In the genomic region with DNA sequence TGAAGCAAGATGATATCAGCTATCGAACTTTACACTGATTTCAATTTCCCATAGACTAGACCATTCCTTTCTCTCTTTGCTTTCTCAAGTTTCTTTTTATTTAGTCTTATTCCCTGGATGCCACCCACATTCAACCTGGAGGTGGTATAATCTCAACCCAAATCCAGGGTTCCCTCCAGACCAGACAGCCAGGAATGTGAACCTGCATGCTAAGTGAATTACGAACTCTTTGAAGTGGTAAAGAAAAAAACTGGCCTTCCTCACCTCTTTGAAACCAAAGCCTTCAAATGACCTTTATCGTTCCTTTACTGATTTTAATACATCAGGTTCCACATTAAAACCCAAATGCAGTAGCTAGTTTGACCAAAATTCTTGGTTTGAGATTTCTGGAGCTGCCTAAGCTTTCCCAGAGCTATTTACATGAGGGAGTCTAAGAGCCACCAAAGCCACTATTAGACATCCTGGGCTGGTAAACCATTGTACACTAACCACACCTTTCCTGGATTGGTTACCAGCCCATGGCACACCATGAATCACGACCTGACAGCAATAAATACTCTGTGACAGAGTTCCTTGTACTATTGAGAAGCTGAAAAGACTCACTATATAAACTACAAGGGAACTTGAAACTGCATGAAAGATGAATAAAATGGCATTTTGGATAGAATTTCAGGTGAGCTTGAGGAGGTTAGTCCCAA, we compare ENCODE assay signal across 1 cellular context.
TF ChIP-seq lines count a peak whose summit lies in the region.

No MANE protein-coding gene starts in this region.

TF ChIP-seq in GM23338, 12 proteins besides CTCF, POLR2A, EP300 and RAD21 (continued from another document):
- TF ChIP-seq, protein P1, sequence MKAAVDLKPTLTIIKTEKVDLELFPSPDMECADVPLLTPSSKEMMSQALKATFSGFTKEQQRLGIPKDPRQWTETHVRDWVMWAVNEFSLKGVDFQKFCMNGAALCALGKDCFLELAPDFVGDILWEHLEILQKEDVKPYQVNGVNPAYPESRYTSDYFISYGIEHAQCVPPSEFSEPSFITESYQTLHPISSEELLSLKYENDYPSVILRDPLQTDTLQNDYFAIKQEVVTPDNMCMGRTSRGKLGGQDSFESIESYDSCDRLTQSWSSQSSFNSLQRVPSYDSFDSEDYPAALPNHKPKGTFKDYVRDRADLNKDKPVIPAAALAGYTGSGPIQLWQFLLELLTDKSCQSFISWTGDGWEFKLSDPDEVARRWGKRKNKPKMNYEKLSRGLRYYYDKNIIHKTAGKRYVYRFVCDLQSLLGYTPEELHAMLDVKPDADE (IDR thresholded peaks at IDR 0.05) = no peak
- TF ChIP-seq NANOG (IDR thresholded peaks at IDR 0.05; ENCODE audit: borderline replicate concordance) (no peak), EZH2phosphoT487 (IDR thresholded peaks at IDR 0.05; ENCODE audit: unreplicated experiment) (no peak), CREB1 (CRISPR knock-in tag; IDR thresholded peaks at IDR 0.05; ENCODE audit: low read depth) (no peak), ZNF331 (CRISPR knock-in tag; IDR thresholded peaks at IDR 0.05; ENCODE audit: low read depth) (no peak)
- TF ChIP-seq, protein P2, sequence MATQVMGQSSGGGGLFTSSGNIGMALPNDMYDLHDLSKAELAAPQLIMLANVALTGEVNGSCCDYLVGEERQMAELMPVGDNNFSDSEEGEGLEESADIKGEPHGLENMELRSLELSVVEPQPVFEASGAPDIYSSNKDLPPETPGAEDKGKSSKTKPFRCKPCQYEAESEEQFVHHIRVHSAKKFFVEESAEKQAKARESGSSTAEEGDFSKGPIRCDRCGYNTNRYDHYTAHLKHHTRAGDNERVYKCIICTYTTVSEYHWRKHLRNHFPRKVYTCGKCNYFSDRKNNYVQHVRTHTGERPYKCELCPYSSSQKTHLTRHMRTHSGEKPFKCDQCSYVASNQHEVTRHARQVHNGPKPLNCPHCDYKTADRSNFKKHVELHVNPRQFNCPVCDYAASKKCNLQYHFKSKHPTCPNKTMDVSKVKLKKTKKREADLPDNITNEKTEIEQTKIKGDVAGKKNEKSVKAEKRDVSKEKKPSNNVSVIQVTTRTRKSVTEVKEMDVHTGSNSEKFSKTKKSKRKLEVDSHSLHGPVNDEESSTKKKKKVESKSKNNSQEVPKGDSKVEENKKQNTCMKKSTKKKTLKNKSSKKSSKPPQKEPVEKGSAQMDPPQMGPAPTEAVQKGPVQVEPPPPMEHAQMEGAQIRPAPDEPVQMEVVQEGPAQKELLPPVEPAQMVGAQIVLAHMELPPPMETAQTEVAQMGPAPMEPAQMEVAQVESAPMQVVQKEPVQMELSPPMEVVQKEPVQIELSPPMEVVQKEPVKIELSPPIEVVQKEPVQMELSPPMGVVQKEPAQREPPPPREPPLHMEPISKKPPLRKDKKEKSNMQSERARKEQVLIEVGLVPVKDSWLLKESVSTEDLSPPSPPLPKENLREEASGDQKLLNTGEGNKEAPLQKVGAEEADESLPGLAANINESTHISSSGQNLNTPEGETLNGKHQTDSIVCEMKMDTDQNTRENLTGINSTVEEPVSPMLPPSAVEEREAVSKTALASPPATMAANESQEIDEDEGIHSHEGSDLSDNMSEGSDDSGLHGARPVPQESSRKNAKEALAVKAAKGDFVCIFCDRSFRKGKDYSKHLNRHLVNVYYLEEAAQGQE (IDR thresholded peaks at IDR 0.05; ENCODE audit: unreplicated experiment) = no peak
- TF ChIP-seq, protein P3, sequence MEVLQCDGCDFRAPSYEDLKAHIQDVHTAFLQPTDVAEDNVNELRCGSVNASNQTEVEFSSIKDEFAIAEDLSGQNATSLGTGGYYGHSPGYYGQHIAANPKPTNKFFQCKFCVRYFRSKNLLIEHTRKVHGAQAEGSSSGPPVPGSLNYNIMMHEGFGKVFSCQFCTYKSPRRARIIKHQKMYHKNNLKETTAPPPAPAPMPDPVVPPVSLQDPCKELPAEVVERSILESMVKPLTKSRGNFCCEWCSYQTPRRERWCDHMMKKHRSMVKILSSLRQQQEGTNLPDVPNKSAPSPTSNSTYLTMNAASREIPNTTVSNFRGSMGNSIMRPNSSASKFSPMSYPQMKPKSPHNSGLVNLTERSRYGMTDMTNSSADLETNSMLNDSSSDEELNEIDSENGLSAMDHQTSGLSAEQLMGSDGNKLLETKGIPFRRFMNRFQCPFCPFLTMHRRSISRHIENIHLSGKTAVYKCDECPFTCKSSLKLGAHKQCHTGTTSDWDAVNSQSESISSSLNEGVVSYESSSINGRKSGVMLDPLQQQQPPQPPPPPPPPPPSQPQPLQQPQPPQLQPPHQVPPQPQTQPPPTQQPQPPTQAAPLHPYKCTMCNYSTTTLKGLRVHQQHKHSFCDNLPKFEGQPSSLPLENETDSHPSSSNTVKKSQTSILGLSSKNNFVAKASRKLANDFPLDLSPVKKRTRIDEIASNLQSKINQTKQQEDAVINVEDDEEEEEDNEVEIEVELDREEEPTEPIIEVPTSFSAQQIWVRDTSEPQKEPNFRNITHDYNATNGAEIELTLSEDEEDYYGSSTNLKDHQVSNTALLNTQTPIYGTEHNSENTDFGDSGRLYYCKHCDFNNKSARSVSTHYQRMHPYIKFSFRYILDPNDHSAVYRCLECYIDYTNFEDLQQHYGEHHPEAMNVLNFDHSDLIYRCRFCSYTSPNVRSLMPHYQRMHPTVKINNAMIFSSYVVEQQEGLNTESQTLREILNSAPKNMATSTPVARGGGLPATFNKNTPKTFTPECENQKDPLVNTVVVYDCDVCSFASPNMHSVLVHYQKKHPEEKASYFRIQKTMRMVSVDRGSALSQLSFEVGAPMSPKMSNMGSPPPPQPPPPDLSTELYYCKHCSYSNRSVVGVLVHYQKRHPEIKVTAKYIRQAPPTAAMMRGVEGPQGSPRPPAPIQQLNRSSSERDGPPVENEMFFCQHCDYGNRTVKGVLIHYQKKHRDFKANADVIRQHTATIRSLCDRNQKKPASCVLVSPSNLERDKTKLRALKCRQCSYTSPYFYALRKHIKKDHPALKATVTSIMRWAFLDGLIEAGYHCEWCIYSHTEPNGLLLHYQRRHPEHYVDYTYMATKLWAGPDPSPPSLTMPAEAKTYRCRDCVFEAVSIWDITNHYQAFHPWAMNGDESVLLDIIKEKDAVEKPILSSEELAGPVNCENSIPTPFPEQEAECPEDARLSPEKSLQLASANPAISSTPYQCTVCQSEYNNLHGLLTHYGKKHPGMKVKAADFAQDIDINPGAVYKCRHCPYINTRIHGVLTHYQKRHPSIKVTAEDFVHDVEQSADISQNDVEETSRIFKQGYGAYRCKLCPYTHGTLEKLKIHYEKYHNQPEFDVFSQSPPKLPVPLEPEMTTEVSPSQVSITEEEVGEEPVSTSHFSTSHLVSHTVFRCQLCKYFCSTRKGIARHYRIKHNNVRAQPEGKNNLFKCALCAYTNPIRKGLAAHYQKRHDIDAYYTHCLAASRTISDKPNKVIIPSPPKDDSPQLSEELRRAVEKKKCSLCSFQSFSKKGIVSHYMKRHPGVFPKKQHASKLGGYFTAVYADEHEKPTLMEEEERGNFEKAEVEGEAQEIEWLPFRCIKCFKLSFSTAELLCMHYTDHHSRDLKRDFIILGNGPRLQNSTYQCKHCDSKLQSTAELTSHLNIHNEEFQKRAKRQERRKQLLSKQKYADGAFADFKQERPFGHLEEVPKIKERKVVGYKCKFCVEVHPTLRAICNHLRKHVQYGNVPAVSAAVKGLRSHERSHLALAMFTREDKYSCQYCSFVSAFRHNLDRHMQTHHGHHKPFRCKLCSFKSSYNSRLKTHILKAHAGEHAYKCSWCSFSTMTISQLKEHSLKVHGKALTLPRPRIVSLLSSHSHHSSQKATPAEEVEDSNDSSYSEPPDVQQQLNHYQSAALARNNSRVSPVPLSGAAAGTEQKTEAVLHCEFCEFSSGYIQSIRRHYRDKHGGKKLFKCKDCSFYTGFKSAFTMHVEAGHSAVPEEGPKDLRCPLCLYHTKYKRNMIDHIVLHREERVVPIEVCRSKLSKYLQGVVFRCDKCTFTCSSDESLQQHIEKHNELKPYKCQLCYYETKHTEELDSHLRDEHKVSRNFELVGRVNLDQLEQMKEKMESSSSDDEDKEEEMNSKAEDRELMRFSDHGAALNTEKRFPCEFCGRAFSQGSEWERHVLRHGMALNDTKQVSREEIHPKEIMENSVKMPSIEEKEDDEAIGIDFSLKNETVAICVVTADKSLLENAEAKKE (CRISPR knock-in tag; IDR thresholded peaks at IDR 0.05) = no peak
TF ChIP-seq in GM23338: peak in this region for 0.
